ENCODE assay signal across 1 cellular context in the genomic region with DNA sequence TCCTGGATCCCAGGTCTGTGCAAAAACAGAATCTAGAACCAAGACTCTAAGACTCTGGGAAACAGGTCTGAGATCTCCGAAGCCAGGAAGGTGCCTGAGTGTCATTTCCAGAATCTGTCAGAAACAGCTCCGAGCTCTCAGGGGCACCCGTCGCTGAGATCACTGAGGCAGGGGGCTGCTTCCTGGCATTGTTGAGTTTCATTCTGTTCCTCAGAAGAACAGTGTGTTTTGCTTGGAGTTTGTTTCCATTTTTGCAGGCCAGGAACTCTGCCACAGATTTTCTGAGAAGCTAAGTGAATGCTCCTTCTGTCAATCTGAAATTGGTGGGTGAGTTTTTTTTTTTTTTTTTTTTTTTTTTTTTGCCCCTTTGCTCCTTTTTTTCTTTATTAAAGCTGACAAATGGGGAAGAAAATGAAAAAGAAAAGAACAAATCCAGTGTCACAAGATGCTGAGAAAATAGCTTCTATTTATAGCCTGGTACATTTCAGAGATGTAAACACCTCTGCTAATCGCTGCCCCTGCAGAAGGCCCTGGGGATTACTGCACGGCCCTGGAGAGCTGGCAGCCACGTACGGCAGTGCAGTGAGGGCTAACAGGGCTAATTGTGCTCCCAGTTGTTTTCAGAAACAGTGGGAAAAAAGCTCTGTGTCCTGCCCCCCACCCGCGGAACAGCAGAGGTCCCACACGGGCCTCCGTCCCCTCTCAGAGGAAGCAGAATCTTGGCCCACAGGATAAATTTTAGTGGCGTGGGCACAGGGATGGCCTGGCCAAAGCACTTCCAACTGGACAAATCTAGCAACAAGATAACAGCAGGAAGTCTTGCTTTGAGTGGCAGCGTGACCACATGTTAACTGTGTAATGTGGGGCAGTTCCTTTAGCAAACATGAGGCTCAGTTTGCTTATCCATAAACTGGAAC.
TF ChIP-seq lines count a peak whose summit lies in the region.

No MANE protein-coding gene starts in this region.

TF ChIP-seq in HepG2, 621 proteins besides CTCF, POLR2A, EP300 and RAD21 (continued from another document):
- TF ChIP-seq, protein P1, sequence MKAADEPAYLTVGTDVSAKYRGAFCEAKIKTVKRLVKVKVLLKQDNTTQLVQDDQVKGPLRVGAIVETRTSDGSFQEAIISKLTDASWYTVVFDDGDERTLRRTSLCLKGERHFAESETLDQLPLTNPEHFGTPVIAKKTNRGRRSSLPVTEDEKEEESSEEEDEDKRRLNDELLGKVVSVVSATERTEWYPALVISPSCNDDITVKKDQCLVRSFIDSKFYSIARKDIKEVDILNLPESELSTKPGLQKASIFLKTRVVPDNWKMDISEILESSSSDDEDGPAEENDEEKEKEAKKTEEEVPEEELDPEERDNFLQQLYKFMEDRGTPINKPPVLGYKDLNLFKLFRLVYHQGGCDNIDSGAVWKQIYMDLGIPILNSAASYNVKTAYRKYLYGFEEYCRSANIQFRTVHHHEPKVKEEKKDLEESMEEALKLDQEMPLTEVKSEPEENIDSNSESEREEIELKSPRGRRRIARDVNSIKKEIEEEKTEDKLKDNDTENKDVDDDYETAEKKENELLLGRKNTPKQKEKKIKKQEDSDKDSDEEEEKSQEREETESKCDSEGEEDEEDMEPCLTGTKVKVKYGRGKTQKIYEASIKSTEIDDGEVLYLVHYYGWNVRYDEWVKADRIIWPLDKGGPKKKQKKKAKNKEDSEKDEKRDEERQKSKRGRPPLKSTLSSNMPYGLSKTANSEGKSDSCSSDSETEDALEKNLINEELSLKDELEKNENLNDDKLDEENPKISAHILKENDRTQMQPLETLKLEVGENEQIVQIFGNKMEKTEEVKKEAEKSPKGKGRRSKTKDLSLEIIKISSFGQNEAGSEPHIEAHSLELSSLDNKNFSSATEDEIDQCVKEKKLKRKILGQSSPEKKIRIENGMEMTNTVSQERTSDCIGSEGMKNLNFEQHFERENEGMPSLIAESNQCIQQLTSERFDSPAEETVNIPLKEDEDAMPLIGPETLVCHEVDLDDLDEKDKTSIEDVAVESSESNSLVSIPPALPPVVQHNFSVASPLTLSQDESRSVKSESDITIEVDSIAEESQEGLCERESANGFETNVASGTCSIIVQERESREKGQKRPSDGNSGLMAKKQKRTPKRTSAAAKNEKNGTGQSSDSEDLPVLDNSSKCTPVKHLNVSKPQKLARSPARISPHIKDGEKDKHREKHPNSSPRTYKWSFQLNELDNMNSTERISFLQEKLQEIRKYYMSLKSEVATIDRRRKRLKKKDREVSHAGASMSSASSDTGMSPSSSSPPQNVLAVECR (CRISPR knock-in tag; IDR thresholded peaks at IDR 0.05; ENCODE audit: borderline replicate concordance), result no peak
- TF ChIP-seq ZFP36L2 (CRISPR knock-in tag; IDR thresholded peaks at IDR 0.05), result no peak
- TF ChIP-seq GZF1 (CRISPR knock-in tag; IDR thresholded peaks at IDR 0.05), result no peak
- no peak for TF ChIP-seq NCOA1 (CRISPR knock-in tag; IDR thresholded peaks at IDR 0.05)
- no peak for TF ChIP-seq NR2C2 (CRISPR knock-in tag; IDR thresholded peaks at IDR 0.05; ENCODE audit: borderline replicate concordance)
- TF ChIP-seq, protein P2, sequence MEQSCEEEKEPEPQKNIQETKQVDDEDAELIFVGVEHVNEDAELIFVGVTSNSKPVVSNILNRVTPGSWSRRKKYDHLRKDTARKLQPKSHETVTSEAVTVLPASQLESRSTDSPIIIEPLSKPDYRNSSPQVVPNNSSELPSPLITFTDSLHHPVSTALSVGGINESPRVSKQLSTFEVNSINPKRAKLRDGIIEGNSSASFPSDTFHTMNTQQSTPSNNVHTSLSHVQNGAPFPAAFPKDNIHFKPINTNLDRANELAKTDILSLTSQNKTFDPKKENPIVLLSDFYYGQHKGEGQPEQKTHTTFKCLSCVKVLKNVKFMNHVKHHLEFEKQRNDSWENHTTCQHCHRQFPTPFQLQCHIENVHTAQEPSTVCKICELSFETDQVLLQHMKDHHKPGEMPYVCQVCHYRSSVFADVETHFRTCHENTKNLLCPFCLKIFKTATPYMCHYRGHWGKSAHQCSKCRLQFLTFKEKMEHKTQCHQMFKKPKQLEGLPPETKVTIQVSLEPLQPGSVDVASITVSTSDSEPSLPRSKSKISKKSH (CRISPR knock-in tag; IDR thresholded peaks at IDR 0.05; ENCODE audit: borderline replicate concordance), result no peak
- TF ChIP-seq, protein P3, sequence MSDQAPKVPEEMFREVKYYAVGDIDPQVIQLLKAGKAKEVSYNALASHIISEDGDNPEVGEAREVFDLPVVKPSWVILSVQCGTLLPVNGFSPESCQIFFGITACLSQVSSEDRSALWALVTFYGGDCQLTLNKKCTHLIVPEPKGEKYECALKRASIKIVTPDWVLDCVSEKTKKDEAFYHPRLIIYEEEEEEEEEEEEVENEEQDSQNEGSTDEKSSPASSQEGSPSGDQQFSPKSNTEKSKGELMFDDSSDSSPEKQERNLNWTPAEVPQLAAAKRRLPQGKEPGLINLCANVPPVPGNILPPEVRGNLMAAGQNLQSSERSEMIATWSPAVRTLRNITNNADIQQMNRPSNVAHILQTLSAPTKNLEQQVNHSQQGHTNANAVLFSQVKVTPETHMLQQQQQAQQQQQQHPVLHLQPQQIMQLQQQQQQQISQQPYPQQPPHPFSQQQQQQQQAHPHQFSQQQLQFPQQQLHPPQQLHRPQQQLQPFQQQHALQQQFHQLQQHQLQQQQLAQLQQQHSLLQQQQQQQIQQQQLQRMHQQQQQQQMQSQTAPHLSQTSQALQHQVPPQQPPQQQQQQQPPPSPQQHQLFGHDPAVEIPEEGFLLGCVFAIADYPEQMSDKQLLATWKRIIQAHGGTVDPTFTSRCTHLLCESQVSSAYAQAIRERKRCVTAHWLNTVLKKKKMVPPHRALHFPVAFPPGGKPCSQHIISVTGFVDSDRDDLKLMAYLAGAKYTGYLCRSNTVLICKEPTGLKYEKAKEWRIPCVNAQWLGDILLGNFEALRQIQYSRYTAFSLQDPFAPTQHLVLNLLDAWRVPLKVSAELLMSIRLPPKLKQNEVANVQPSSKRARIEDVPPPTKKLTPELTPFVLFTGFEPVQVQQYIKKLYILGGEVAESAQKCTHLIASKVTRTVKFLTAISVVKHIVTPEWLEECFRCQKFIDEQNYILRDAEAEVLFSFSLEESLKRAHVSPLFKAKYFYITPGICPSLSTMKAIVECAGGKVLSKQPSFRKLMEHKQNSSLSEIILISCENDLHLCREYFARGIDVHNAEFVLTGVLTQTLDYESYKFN (CRISPR knock-in tag; conservative IDR thresholded peaks at IDR 0.05), result no peak
- TF ChIP-seq ZNF841 (CRISPR knock-in tag; IDR thresholded peaks at IDR 0.05; ENCODE audit: borderline replicate concordance), result no peak
- TF ChIP-seq ZNF33B (CRISPR knock-in tag; IDR thresholded peaks at IDR 0.05), result no peak
- TF ChIP-seq NR3C1 (CRISPR knock-in tag; IDR thresholded peaks at IDR 0.05), result no peak
TF ChIP-seq in HepG2: peak in this region for 0.
